ENCODE assay signal across 26 cellular contexts in genomic region chr17:73349647-73350046, GRCh38. TPM values are rescaled to one million over a fixed set of nuclear protein-coding genes. Genes with fewer than 3 reads are reported as not detected.
DNase-seq lines count a peak whose midpoint lies in the region; ATAC-seq and TF ChIP-seq lines count a peak whose summit lies in the region.
"Had no signal": no experiment of that assay in that cellular context is flagged by ENCODE, and none has a peak within 500 bp of the region (broad histone marks: within the 10 kb centered on the region; RNA-seq: fewer than 3 reads in every experiment).

No MANE protein-coding gene starts in this region.

- peak overlapping the region; percentile 32 for H3K9ac ChIP-seq in neuronal stem cell (ENCODE audit: low read depth, low read length, poor library complexity)

- H2AFZ ChIP-seq in neuronal stem cell (ENCODE audit: low read length) = no peak overlapping the region

- no peaks in the 10 kb centered on the region for H3K36me3 ChIP-seq in esophagus muscularis mucosa
- H3K36me3 ChIP-seq in neuronal stem cell (replicated peaks in 1 of 2; ENCODE audit: control insufficient read depth in 2 of 2, insufficient read depth in 2 of 2, low read length in 2 of 2) = peaks cover 8 to 13% of the 10 kb centered on the region in 2 donors
- no peaks in the 10 kb centered on the region for H3K36me3 ChIP-seq in transverse colon

- H3K27me3 ChIP-seq in esophagus muscularis mucosa (no peaks in the 10 kb centered on the region), neuronal stem cell (ENCODE audit: control insufficient read depth in 3 of 3, insufficient read depth in 3 of 3, low read depth in 1 of 3, low read length in 3 of 3) (no peaks in the 10 kb centered on the region), transverse colon (no peaks in the 10 kb centered on the region)
- H3K27me3 ChIP-seq: testis had no signal

- H3K79me1 ChIP-seq in neuronal stem cell (ENCODE audit: low read depth, low read length) = no peaks in the 10 kb centered on the region

- no peak overlapping the region for H3K14ac ChIP-seq in neuronal stem cell (ENCODE audit: low read length)

- peak; percentile 14 for DNase-seq in Right ventricle myocardium inferior (ENCODE audit: missing footprints)
- no peak for DNase-seq in left cardiac atrium
- DNase-seq in esophagus muscularis mucosa (ENCODE audit: extremely low spot score) = no peak
- no peak for DNase-seq in neuronal stem cell (ENCODE audit: low spot score)
- no peak for DNase-seq in transverse colon
- DNase-seq: 8988T; activated CD4-positive, alpha-beta T cell treated with anti-CD3 and anti-CD28 coated beads, Interleukin-2, amount 10 ng/mL, durations not matched to agents 24 days and 14 days; activated effector memory CD4-positive, alpha-beta T cell treated with anti-CD3 and anti-CD28 coated beads, Interleukin-2, amount 50 U/mL, for 16 hours; activated naive CD8-positive, alpha-beta T cell treated with anti-CD3 and anti-CD28 coated beads for 36 hours; activated T-cell treated with anti-CD3 and anti-CD28 coated beads, Interleukin-2, amount 50 U/mL, for 1 hour; Calu3; DND-41; glutamatergic neuron; NCI-H187 treated with DMSO at 0.1 percent for 48 hours; NCI-H524; NK-92 treated with Interleukin-12 subunit alpha and Interleukin-12 subunit beta, amount 100 ng/mL, for 24 hours; occipital lobe; SHP77 treated with DMSO at 0.1 percent for 48 hours; stimulated activated CD4-positive, alpha-beta T cell treated with anti-CD3 and anti-CD28 coated beads, Interleukin-2, amount 100 ng/mL, for 48 hours; SW 1271; T1000 had no signal

- no peaks in the 10 kb centered on the region for H3K9me3 ChIP-seq in esophagus muscularis mucosa
- H3K9me3 ChIP-seq in neuronal stem cell (replicated peaks in 1 of 2; ENCODE audit: control insufficient read depth in 2 of 2, insufficient read depth in 1 of 2, low read depth in 1 of 2, low read length in 2 of 2) = no peaks in the 10 kb centered on the region
- no peaks in the 10 kb centered on the region for H3K9me3 ChIP-seq in transverse colon
- H3K9me3 ChIP-seq: testis had no signal

- intact Hi-C loops in Right ventricle myocardium inferior (cut with DNase I) = no loop called here
- intact Hi-C loops in left cardiac atrium (cut with DNase I) = no loop called here
- intact Hi-C loops in esophagus muscularis mucosa (cut with DNase I) = no loop called here
- intact Hi-C loops in transverse colon (cut with DNase I; ENCODE audit: low total_unique reads) = no loop called here

- no peak overlapping the region for H4K8ac ChIP-seq in neuronal stem cell (ENCODE audit: low read depth, low read length)

- 68% methylated on average over 9 of the region's 9 CpGs for WGBS in esophagus muscularis mucosa
- WGBS in neuronal stem cell (ENCODE audit: extremely low coverage in 2 of 2, insufficient read length in 2 of 2, insufficient replicate concordance in 1 of 2), 2 donors = no CpG with 5 or more reads among the region's 9 CpGs
- 82% methylated on average over 9 of the region's 9 CpGs; no CpG with 5 or more reads in 1 of the 2 donors for WGBS in transverse colon (ENCODE audit: low coverage in 1 of 2), 2 donors

- peak overlapping the region; percentile 29 for H3K18ac ChIP-seq in neuronal stem cell (ENCODE audit: low read length)

- H2BK12ac ChIP-seq in neuronal stem cell (ENCODE audit: low read length) = peak overlapping the region; percentile 24

- H2BK5ac ChIP-seq in neuronal stem cell (ENCODE audit: low read length) = no peak overlapping the region

- TF ChIP-seq CTCF in esophagus muscularis mucosa (IDR thresholded peaks at IDR 0.05) (no peak), transverse colon (IDR thresholded peaks at IDR 0.05) (no peak)

- peak overlapping the region; percentile 70 for H2AK5ac ChIP-seq in neuronal stem cell (ENCODE audit: low read depth, low read length)

- TF ChIP-seq EP300 in esophagus muscularis mucosa (IDR thresholded peaks at IDR 0.05) (no peak), transverse colon (IDR thresholded peaks at IDR 0.05; ENCODE audit: low read depth) (no peak)

- no peak overlapping the region for H3K4me3 ChIP-seq in esophagus muscularis mucosa
- no peak overlapping the region for H3K4me3 ChIP-seq in neuronal stem cell (ENCODE audit: low read length in 2 of 2)
- no peak overlapping the region for H3K4me3 ChIP-seq in transverse colon
- H3K4me3 ChIP-seq: smooth muscle cell, testis had no signal

- no peak overlapping the region for H3K23ac ChIP-seq in neuronal stem cell (ENCODE audit: low read depth, low read length, poor library complexity)

- in situ Hi-C loops in transverse colon (cut with MboI; ENCODE audit: low pct_ligation_motif_present in 1 of 4, low pct_unique_long_range_greater_than_20kb in 1 of 4, low sequenced_read_pairs in 3 of 4) = loop anchor here in 3 of 4 donors (25.0 kb wide), 2 partner anchors 612 to 787 kb away; no protein-coding TSS in a partner anchor

- TF ChIP-seq POLR2A in esophagus muscularis mucosa (IDR thresholded peaks at IDR 0.05; ENCODE audit: low read depth) (no peak), transverse colon (IDR thresholded peaks at IDR 0.05) (no peak)

- H3K4me1 ChIP-seq in esophagus muscularis mucosa (peaks cover 0 to 36% (median 32%) of the 10 kb centered on the region in 4 donors), neuronal stem cell (ENCODE audit: control insufficient read depth in 2 of 2, insufficient read depth in 1 of 2, low read depth in 1 of 2, low read length in 2 of 2) (peaks cover 6 to 19% of the 10 kb centered on the region in 2 donors), transverse colon (peaks cover 0 to 21% (median 4%) of the 10 kb centered on the region in 4 donors)

- ATAC-seq in Right ventricle myocardium inferior (no peak), left cardiac atrium (no peak), HG03520 (IDR thresholded peaks at IDR 0.05; ENCODE audit: unreplicated experiment) (no peak), GM21515 (IDR thresholded peaks at IDR 0.05; ENCODE audit: unreplicated experiment) (no peak), HG03571 (IDR thresholded peaks at IDR 0.05; ENCODE audit: unreplicated experiment) (no peak)

- H3K4ac ChIP-seq in neuronal stem cell (ENCODE audit: low read length) = no peak overlapping the region

- H4K91ac ChIP-seq in neuronal stem cell (ENCODE audit: low read depth, low read length, poor library complexity) = peak overlapping the region; percentile 33

- H2BK15ac ChIP-seq in neuronal stem cell (ENCODE audit: low read length) = peak overlapping the region; percentile 32

- H3K4me2 ChIP-seq in neuronal stem cell (ENCODE audit: insufficient read depth, low read length, poor library complexity, severe bottlenecking) = no peak overlapping the region
- H3K4me2 ChIP-seq: smooth muscle cell had no signal

- no peak overlapping the region for H2BK120ac ChIP-seq in neuronal stem cell (ENCODE audit: low read depth, low read length)

- H3K27ac ChIP-seq in esophagus muscularis mucosa (replicated peaks in 1 of 4) (peak overlapping the region; percentile 59 to 77 (median 64)), neuronal stem cell (replicated peaks; ENCODE audit: low read length) (peak overlapping the region; percentile 80), transverse colon (peak overlapping the region; percentile 68 to 87 (median 77))

RNA-seq across cellular contexts. Expression of gene CDC42EP4, which starts 37.8 kb away (rescaled TPM):
- total RNA-seq in Right ventricle myocardium inferior = 58.8 TPM
- 10 to 100 TPM; 44.9 to 80.5 TPM for total RNA-seq in left cardiac atrium
- 100 to 1,000 TPM in 2 of 4 donors, 10 to 100 TPM in 2; 48.6 to 129 (median 104) TPM for total RNA-seq in esophagus muscularis mucosa
- 23.5 TPM for polyA plus RNA-seq in neuronal stem cell (2013, experiment 1 of 2)
- 23.9 TPM for polyA plus RNA-seq in neuronal stem cell (2013, experiment 2 of 2)
- 10 to 100 TPM; 54.9 to 75.6 (median 69.6) TPM for total RNA-seq in transverse colon
